ENCODE assay signal across 19 cellular contexts in genomic region chr2:86011449-86011941, GRCh38.
DNase-seq lines count a peak whose midpoint lies in the region; ATAC-seq, FAIRE-seq and TF ChIP-seq lines count a peak whose summit lies in the region.
"Had no signal": no experiment of that assay in that cellular context is flagged by ENCODE, and none has a peak within 500 bp of the region (broad histone marks: within the 10 kb centered on the region; RNA-seq: fewer than 3 reads in every experiment).

No MANE protein-coding gene starts in this region.

- H4K8ac ChIP-seq in IMR-90 (ENCODE audit: low read depth in 2 of 2, low read length in 2 of 2), result no peak overlapping the region

- dilution Hi-C loops in IMR-90 (cut with HindIII; ENCODE audit: low sequenced_read_pairs, unreplicated experiment), result no loop called here

- H3K36me3 ChIP-seq in IMR-90 (ENCODE audit: control insufficient read depth, insufficient read depth, low read length) (no peaks in the 10 kb centered on the region), colonic mucosa (no peaks in the 10 kb centered on the region), suprapubic skin (no peaks in the 10 kb centered on the region)
- H3K36me3 ChIP-seq: MG63 had no signal

- 75% methylated on average over 2 of the region's 9 CpGs; no CpG with 5 or more reads in 1 of the 2 experiments for WGBS in IMR-90 (ENCODE audit: extremely low coverage in 2 of 2, insufficient read length in 1 of 2), 2 experiments
- WGBS in suprapubic skin, result 64% methylated on average over 9 of the region's 9 CpGs

- no peak for FAIRE-seq in GM12892 (lab: Jason Lieb, UNC)
- FAIRE-seq: GM18507 had no signal

- TF ChIP-seq POLR2A in IMR-90 (IDR thresholded peaks at IDR 0.05; ENCODE audit: low read depth, low read length) (no peak), suprapubic skin (IDR thresholded peaks at IDR 0.05) (no peak), GM12892 (IDR thresholded peaks at IDR 0.05; ENCODE audit: low read depth, low read length) (no peak)

- no peak overlapping the region for H4K91ac ChIP-seq in IMR-90 (ENCODE audit: insufficient read depth, low read depth, low read length)

- H4K5ac ChIP-seq in IMR-90 (ENCODE audit: low read depth, low read length), result no peak overlapping the region

- H4K20me1 ChIP-seq in IMR-90 (ENCODE audit: insufficient read depth, low read length), result no peaks in the 10 kb centered on the region

- no peak for DNase-seq in IMR-90
- DNase-seq in colonic mucosa, result peak; percentile 52
- DNase-seq in kidney tubule cell (ENCODE audit: low spot score), result peak; percentile 12
- DNase-seq in suprapubic skin (ENCODE audit: low spot score in 2 of 2), result peak; percentile 49 to 65
- no peak for DNase-seq in GM12892 (ENCODE audit: insufficient read length)
- no peak for DNase-seq in stimulated activated naive CD8-positive, alpha-beta T cell treated with anti-CD3 and anti-CD28 coated beads, Interleukin-15, amount 100 ng/mL, for 72 hours
- DNase-seq in anterior cingulate cortex (lab: John Stamatoyannopoulos, UW), result no peak
- DNase-seq: activated CD4-positive, alpha-beta memory T cell treated with anti-CD3 and anti-CD28 coated beads for 36 hours; DND-41; kidney glomerular epithelial cell; MG63; NCI-H1436; NCI-H2171 treated with DMSO at 0.1 percent for 48 hours had no signal

- H2BK20ac ChIP-seq in IMR-90 (ENCODE audit: low read depth, low read length), result no peak overlapping the region

- no peak overlapping the region for H3K14ac ChIP-seq in IMR-90 (replicated peaks; ENCODE audit: low read depth, low read length)

- H2AK5ac ChIP-seq in IMR-90 (ENCODE audit: low read depth, low read length), result no peak overlapping the region

- CTCF ChIA-PET in IMR-90 (lab: Yijun Ruan, JAX), result interaction anchor here (0.7 kb wide), 1 partner anchor 17 kb away, joined by 3 read pairs; no protein-coding TSS in a partner anchor

- no peak overlapping the region for H3K4me3 Mint-ChIP-seq in stimulated activated naive CD8-positive, alpha-beta T cell treated with anti-CD3 and anti-CD28 coated beads, Interleukin-15, amount 100 ng/mL, for 72 hours
- H3K4me3 Mint-ChIP-seq: activated CD4-positive, alpha-beta memory T cell treated with anti-CD3 and anti-CD28 coated beads for 36 hours; activated naive CD4-positive, alpha-beta T cell treated with anti-CD3 and anti-CD28 coated beads, Interleukin-2, amount 50 U/mL, for 24 hours; mesothelial cell of epicardium; WTC11 had no signal

- in situ Hi-C loops in IMR-90 (cut with MboI; ENCODE audit: low sequenced_read_pairs), result no loop called here

- BruUV-seq in IMR-90 (replicated peaks; lab: Mats Ljungman, UMichigan), result no TSS peak

- no peaks in the 10 kb centered on the region for H3K4me1 Mint-ChIP-seq in stimulated activated naive CD8-positive, alpha-beta T cell treated with anti-CD3 and anti-CD28 coated beads, Interleukin-15, amount 100 ng/mL, for 72 hours
- H3K4me1 Mint-ChIP-seq: WTC11 had no signal

- no peak overlapping the region for H2AFZ ChIP-seq in IMR-90 (replicated peaks; ENCODE audit: low read length, poor library complexity)

- H3K4me1 ChIP-seq in IMR-90 (ENCODE audit: control insufficient read depth, insufficient read depth, low read length), result no peaks in the 10 kb centered on the region
- H3K4me1 ChIP-seq in colonic mucosa, result peaks cover 4% of the 10 kb centered on the region
- no peaks in the 10 kb centered on the region for H3K4me1 ChIP-seq in suprapubic skin

- TF ChIP-seq RAD21 in IMR-90 (IDR thresholded peaks at IDR 0.05; ENCODE audit: low read length), result no peak

- H3K27me3 Mint-ChIP-seq in stimulated activated naive CD8-positive, alpha-beta T cell treated with anti-CD3 and anti-CD28 coated beads, Interleukin-15, amount 100 ng/mL, for 72 hours, result no peaks in the 10 kb centered on the region
- H3K27me3 Mint-ChIP-seq: activated CD4-positive, alpha-beta memory T cell treated with anti-CD3 and anti-CD28 coated beads for 36 hours; activated naive CD4-positive, alpha-beta T cell treated with anti-CD3 and anti-CD28 coated beads, Interleukin-2, amount 50 U/mL, for 24 hours had no signal

- no peak overlapping the region for H3K4ac ChIP-seq in IMR-90 (ENCODE audit: low read depth, low read length)

- H3K9me3 ChIP-seq in IMR-90 (ENCODE audit: control insufficient read depth, insufficient read depth, low read length), result peaks cover 16% of the 10 kb centered on the region
- no peaks in the 10 kb centered on the region for H3K9me3 ChIP-seq in colonic mucosa
- H3K9me3 ChIP-seq in suprapubic skin, result peaks cover 7% of the 10 kb centered on the region

- ATAC-seq in IMR-90 (ENCODE audit: low read depth) (peak; percentile 44; the same call in 1 of the 2 replicates), HG02938 (IDR thresholded peaks at IDR 0.05; ENCODE audit: unreplicated experiment) (no peak)
- no peak for ATAC-seq in stimulated activated naive CD8-positive, alpha-beta T cell treated with anti-CD3 and anti-CD28 coated beads, Interleukin-15, amount 100 ng/mL, for 72 hours

- H2BK15ac ChIP-seq in IMR-90 (ENCODE audit: low read depth, low read length), result no peak overlapping the region

- no peak overlapping the region for H3K56ac ChIP-seq in IMR-90 (ENCODE audit: extremely low read depth, insufficient read depth, low read length)

- H3K23ac ChIP-seq in IMR-90 (ENCODE audit: low read depth, low read length), result no peak overlapping the region

- TF ChIP-seq CTCF in IMR-90 (conservative IDR thresholded peaks at IDR 0.05; ENCODE audit: low read depth, low read length) (no peak), colonic mucosa (IDR thresholded peaks at IDR 0.05) (no peak), suprapubic skin (IDR thresholded peaks at IDR 0.05) (no peak)

- no peaks in the 10 kb centered on the region for H3K27me3 ChIP-seq in IMR-90 (ENCODE audit: control insufficient read depth, insufficient read depth, low read length)
- no peaks in the 10 kb centered on the region for H3K27me3 ChIP-seq in colonic mucosa
- no peaks in the 10 kb centered on the region for H3K27me3 ChIP-seq in suprapubic skin
- H3K27me3 ChIP-seq: MG63 had no signal

- H3K9me1 ChIP-seq in IMR-90 (ENCODE audit: insufficient read depth, low read length), result no peaks in the 10 kb centered on the region

- intact Hi-C loops in IMR-90 (cut with micrococcal nuclease), result no loop called here
- intact Hi-C loops in colonic mucosa (cut with DNase I), result no loop called here

- H2BK5ac ChIP-seq in IMR-90 (ENCODE audit: low read depth, low read length, poor library complexity, severe bottlenecking), result no peak overlapping the region

- H3K4me3 ChIP-seq in IMR-90 (ENCODE audit: insufficient read depth, low read depth, low read length), result no peak overlapping the region
- no peak overlapping the region for H3K4me3 ChIP-seq in colonic mucosa
- H3K4me3 ChIP-seq in suprapubic skin, result no peak overlapping the region
- H3K4me3 ChIP-seq: coronary artery, MG63 had no signal

- no peak overlapping the region for H3K4me2 ChIP-seq in IMR-90 (ENCODE audit: low read depth, low read length)

- POLR2A ChIA-PET in IMR-90 (lab: Charles Lee; ENCODE audit: unreplicated experiment), result no interaction called here

- no peak overlapping the region for H3K18ac ChIP-seq in IMR-90 (ENCODE audit: low read depth, low read length)

- H3K79me1 ChIP-seq in IMR-90 (ENCODE audit: low read depth in 1 of 2, low read length in 2 of 2), result no peaks in the 10 kb centered on the region

- no peak overlapping the region for H3K9ac ChIP-seq in IMR-90 (ENCODE audit: low read depth, low read length)
- H3K9ac ChIP-seq in colonic mucosa (ENCODE audit: low read depth in 2 of 2, low read length in 2 of 2), result no peak overlapping the region

- H2AK9ac ChIP-seq in IMR-90 (replicated peaks; ENCODE audit: low read depth, low read length, poor library complexity), result no peak overlapping the region

- H3K27ac ChIP-seq in IMR-90 (ENCODE audit: insufficient read depth, low read length), result no peak overlapping the region
- H3K27ac ChIP-seq in colonic mucosa, result no peak overlapping the region
- H3K27ac ChIP-seq in suprapubic skin, result no peak overlapping the region
- H3K27ac ChIP-seq: coronary artery had no signal

- H2BK120ac ChIP-seq in IMR-90 (ENCODE audit: low read depth, low read length), result no peak overlapping the region

- TF ChIP-seq EP300 in suprapubic skin (IDR thresholded peaks at IDR 0.05), result no peak

- peaks cover 22 to 23% of the 10 kb centered on the region in 2 donors for H3K9me3 Mint-ChIP-seq in stimulated activated naive CD8-positive, alpha-beta T cell treated with anti-CD3 and anti-CD28 coated beads, Interleukin-15, amount 100 ng/mL, for 72 hours

- H3K27ac Mint-ChIP-seq in stimulated activated naive CD8-positive, alpha-beta T cell treated with anti-CD3 and anti-CD28 coated beads, Interleukin-15, amount 100 ng/mL, for 72 hours, result no peak overlapping the region
- H3K27ac Mint-ChIP-seq: activated CD4-positive, alpha-beta memory T cell treated with anti-CD3 and anti-CD28 coated beads for 36 hours; activated naive CD4-positive, alpha-beta T cell treated with anti-CD3 and anti-CD28 coated beads, Interleukin-2, amount 50 U/mL, for 24 hours; mesothelial cell of epicardium; WTC11 had no signal

TF ChIP-seq in IMR-90, 13 proteins besides CTCF, POLR2A, EP300 and RAD21:
- no peak for TF ChIP-seq CHD1 (IDR thresholded peaks at IDR 0.05; ENCODE audit: low read depth, low read length)
- TF ChIP-seq BHLHE40 (IDR thresholded peaks at IDR 0.05; ENCODE audit: low read depth, low read length), result no peak

Comparison
In these comparisons a context has a peak if more than half of its experiments do, and no peak if none do; other contexts are left out.
1. DNase-seq: peak in colonic mucosa (single experiment), kidney tubule cell (single experiment) and suprapubic skin (2 of 2); none in IMR-90 (single experiment), GM12892 (single experiment), stimulated activated naive CD8-positive, alpha-beta T cell treated with anti-CD3 and anti-CD28 coated beads, Interleukin-15, amount 100 ng/mL, for 72 hours (0 of 2) and anterior cingulate cortex (0 of 58).